9 cellular contexts compared by ENCODE assay signal in the genomic region with DNA sequence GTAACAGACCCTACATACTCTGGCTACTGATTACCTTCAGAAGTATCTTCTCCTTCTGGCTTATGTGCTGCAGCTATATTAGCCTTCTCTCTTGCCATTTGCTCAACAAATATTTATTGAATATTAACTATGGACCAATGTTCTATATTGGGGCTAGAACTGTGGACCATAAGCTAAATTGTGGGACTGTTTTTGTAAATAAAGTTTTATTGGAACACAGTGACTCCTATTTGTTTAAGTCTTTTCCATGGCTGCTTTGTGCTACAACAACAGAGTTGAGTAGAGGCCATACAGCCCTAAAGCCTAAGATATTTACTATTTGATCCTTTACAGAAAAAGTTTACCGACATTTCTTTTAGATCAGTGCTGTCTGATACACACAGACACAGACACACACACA. TPM values are rescaled to one million over a fixed set of nuclear protein-coding genes. Genes with fewer than 3 reads are reported as not detected.
"Had no signal": no experiment of that assay in that cellular context is flagged by ENCODE, and none has a peak within 500 bp of the region (broad histone marks: within the 10 kb centered on the region; RNA-seq: fewer than 3 reads in every experiment).

No MANE protein-coding gene starts in this region.

- H3K4me2 ChIP-seq: KMS-11 had no signal

- DNase-seq: IMR-90, KBM-7, KG1 had no signal

- H3K27ac ChIP-seq: HL-60, KMS-11 had no signal

- FAIRE-seq: HepG2 had no signal

- H3K9ac ChIP-seq: KMS-11 had no signal

- ATAC-seq: HepG2 had no signal

RNA-seq across cellular contexts. Expression of gene XIRP1, which starts 20.3 kb away (rescaled TPM):
- total RNA-seq: HepG2, HT-29, HT1080 had no signal
- polyA plus RNA-seq: HepG2, IgD-negative memory B cell had no signal
